Comparison of ENCODE assay signal across 16 cellular contexts in genomic region chr1:7449750-7450149, GRCh38.
A peak's percentile ranks its signal among the peaks of the same experiment; 100 is the strongest.
DNase-seq lines count a peak whose midpoint lies in the region; ATAC-seq and TF ChIP-seq lines count a peak whose summit lies in the region.
"Had no signal": no experiment of that assay in that cellular context is flagged by ENCODE, and none has a peak within 500 bp of the region (broad histone marks: within the 10 kb centered on the region; RNA-seq: fewer than 3 reads in every experiment).

No MANE protein-coding gene starts in this region.

- no peaks in the 10 kb centered on the region for H3K36me3 ChIP-seq in GM23338 (ENCODE audit: insufficient read depth)
- no peaks in the 10 kb centered on the region for H3K36me3 ChIP-seq in WERI-Rb-1
- H3K36me3 ChIP-seq in MM.1S (replicated peaks; ENCODE audit: insufficient read depth, low read length): no peaks in the 10 kb centered on the region
- no peaks in the 10 kb centered on the region for H3K36me3 ChIP-seq in transverse colon

- H3F3A ChIP-seq in GM23338 (replicated peaks; ENCODE audit: low read depth) (no peaks in the 10 kb centered on the region), MM.1S (ENCODE audit: insufficient read depth, low read length) (no peaks in the 10 kb centered on the region)

- H3K27me3 Mint-ChIP-seq in GM23338 (ENCODE audit: insufficient read depth, low read depth, poor library complexity): peaks cover 2% of the 10 kb centered on the region
- H3K27me3 Mint-ChIP-seq in neural crest cell (ENCODE audit: low read depth): no peaks in the 10 kb centered on the region
- H3K27me3 Mint-ChIP-seq: B cell; CD4-positive, alpha-beta T cell; IgD-negative memory B cell had no signal

- H4K20me1 ChIP-seq in GM23338 (replicated peaks; ENCODE audit: insufficient read depth) (no peaks in the 10 kb centered on the region), MM.1S (ENCODE audit: insufficient read depth, low read length) (no peaks in the 10 kb centered on the region)

- peak overlapping the region; percentile 21 for H3K27ac ChIP-seq in AG04450 (ENCODE audit: low read depth, low read length)
- no peak overlapping the region for H3K27ac ChIP-seq in GM23338 (ENCODE audit: low read depth)
- H3K27ac ChIP-seq in WERI-Rb-1: peak overlapping the region; percentile 86
- no peak overlapping the region for H3K27ac ChIP-seq in MM.1S (ENCODE audit: low read length)
- no peak overlapping the region for H3K27ac ChIP-seq in substantia nigra (ENCODE audit: low read depth, low read length, poor library complexity, severe bottlenecking)
- H3K27ac ChIP-seq in transverse colon: no peak overlapping the region

- H3K9me2 ChIP-seq in GM23338 (ENCODE audit: insufficient read depth): no peaks in the 10 kb centered on the region
- no peaks in the 10 kb centered on the region for H3K9me2 ChIP-seq in MM.1S (replicated peaks; ENCODE audit: insufficient read depth, low read length)

- H3K4me1 Mint-ChIP-seq in GM23338: peaks cover 14% of the 10 kb centered on the region
- H3K4me1 Mint-ChIP-seq in neural crest cell: peaks cover 7% of the 10 kb centered on the region
- H3K4me1 Mint-ChIP-seq: B cell, IgD-negative memory B cell had no signal

- H3K27me3 ChIP-seq in AG04450 (ENCODE audit: control insufficient read depth, insufficient read depth, low read length) (no peaks in the 10 kb centered on the region), GM23338 (ENCODE audit: insufficient read depth) (no peaks in the 10 kb centered on the region), WERI-Rb-1 (ENCODE audit: insufficient read depth, low read depth, severe bottlenecking) (no peaks in the 10 kb centered on the region), MM.1S (replicated peaks; ENCODE audit: insufficient read depth, low read length) (peaks cover 88% of the 10 kb centered on the region), transverse colon (no peaks in the 10 kb centered on the region)

- H3K4me3 ChIP-seq in AG04450 (ENCODE audit: low read depth, low read length) (no peak overlapping the region), GM23338 (no peak overlapping the region), WERI-Rb-1 (ENCODE audit: low read depth, low read length) (no peak overlapping the region), MM.1S (ENCODE audit: low read length) (no peak overlapping the region), transverse colon (no peak overlapping the region)

- H2AFZ ChIP-seq in GM23338: no peak overlapping the region
- no peak overlapping the region for H2AFZ ChIP-seq in MM.1S (ENCODE audit: low read length)

- H3K4me3 Mint-ChIP-seq in GM23338: no peak overlapping the region
- no peak overlapping the region for H3K4me3 Mint-ChIP-seq in neural crest cell
- H3K4me3 Mint-ChIP-seq: B cell; CD4-positive, alpha-beta T cell; IgD-negative memory B cell had no signal

- WGBS in transverse colon (ENCODE audit: low coverage in 1 of 2), 2 donors: 91 to 100% methylated on average over 2 to 7 of the region's 7 CpGs

- no peak overlapping the region for H3K9ac ChIP-seq in MM.1S (ENCODE audit: low read length)

- DNase-seq in AG04450 (ENCODE audit: low read depth, low spot score): no peak
- DNase-seq in GM23338 (ENCODE audit: low spot score): peak; percentile 30
- DNase-seq in WERI-Rb-1: no peak
- DNase-seq in neural crest cell (ENCODE audit: low read depth, low spot score): no peak
- DNase-seq in MM.1S: no peak
- DNase-seq in substantia nigra (lab: John Stamatoyannopoulos, UW): no peak
- DNase-seq in transverse colon: no peak
- DNase-seq: 8988T; ACHN; C1 segment of cervical spinal cord; Calu3; CD4-positive, alpha-beta T cell; DMS 273 treated with DMSO at 0.1 percent for 48 hours; H7 had no signal

- in situ Hi-C loops in transverse colon (cut with MboI; ENCODE audit: low pct_ligation_motif_present in 1 of 4, low pct_unique_long_range_greater_than_20kb in 1 of 4, low sequenced_read_pairs in 3 of 4): no loop called here

- H3K4me1 ChIP-seq in GM23338 (ENCODE audit: insufficient read depth) (no peaks in the 10 kb centered on the region), MM.1S (ENCODE audit: low read length) (no peaks in the 10 kb centered on the region), transverse colon (no peaks in the 10 kb centered on the region)

- POLR2A ChIA-PET in AG04450 (lab: Yijun Ruan, JAX): no interaction called here

- H3K4me2 ChIP-seq in GM23338 (no peak overlapping the region), MM.1S (ENCODE audit: low read depth, low read length) (no peak overlapping the region)

- intact Hi-C loops in transverse colon (cut with DNase I; ENCODE audit: low total_unique reads): no loop called here

- no peak for TF ChIP-seq EP300 in transverse colon (IDR thresholded peaks at IDR 0.05; ENCODE audit: low read depth)

- no peak for TF ChIP-seq CTCF in AG04450 (IDR thresholded peaks at IDR 0.05; ENCODE audit: low read depth, low read length)
- TF ChIP-seq CTCF in GM23338 (conservative IDR thresholded peaks at IDR 0.05; ENCODE audit: low read depth in 2 of 2): 0 out of 4 replicates have a peak, but pooled peaks of 1 of the 2 experiments have one; percentile 13
- no peak for TF ChIP-seq CTCF in WERI-Rb-1 (IDR thresholded peaks at IDR 0.05; ENCODE audit: low read depth, low read length)
- no peak for TF ChIP-seq CTCF in neural crest cell (conservative IDR thresholded peaks at IDR 0.05)
- no peak for TF ChIP-seq CTCF in MM.1S (IDR thresholded peaks at IDR 0.05; ENCODE audit: low read length)
- no peak for TF ChIP-seq CTCF in transverse colon (IDR thresholded peaks at IDR 0.05)

- CTCF ChIA-PET in AG04450 (lab: Charles Lee): interaction anchor here (0.7 kb wide), 1 partner anchor 28 kb away, joined by 3 read pairs; no protein-coding TSS in a partner anchor

- H3K27ac Mint-ChIP-seq in GM23338 (no peak overlapping the region), neural crest cell (ENCODE audit: unreplicated experiment) (peak overlapping the region; percentile 53)
- H3K27ac Mint-ChIP-seq: B cell; CD4-positive, alpha-beta T cell; IgD-negative memory B cell had no signal

- no peaks in the 10 kb centered on the region for H3K9me3 Mint-ChIP-seq in GM23338
- H3K9me3 Mint-ChIP-seq in neural crest cell: no peaks in the 10 kb centered on the region
- H3K9me3 Mint-ChIP-seq: CD4-positive, alpha-beta T cell had no signal

- H3K9me3 ChIP-seq in AG04450 (ENCODE audit: control insufficient read depth, insufficient read depth, low read length) (no peaks in the 10 kb centered on the region), WERI-Rb-1 (ENCODE audit: severe bottlenecking) (no peaks in the 10 kb centered on the region), MM.1S (replicated peaks; ENCODE audit: insufficient read depth, low read length) (no peaks in the 10 kb centered on the region), transverse colon (no peaks in the 10 kb centered on the region)

- no peak for TF ChIP-seq POLR2A in transverse colon (IDR thresholded peaks at IDR 0.05)

- H3K79me2 ChIP-seq in GM23338 (replicated peaks; ENCODE audit: insufficient read depth) (no peaks in the 10 kb centered on the region), MM.1S (ENCODE audit: low read length) (no peaks in the 10 kb centered on the region)

- peak; percentile 12; the same call in 2 of the 3 replicates for ATAC-seq in GM23338

- H3K36me3 Mint-ChIP-seq in GM23338 (ENCODE audit: low read depth): no peaks in the 10 kb centered on the region
- no peaks in the 10 kb centered on the region for H3K36me3 Mint-ChIP-seq in neural crest cell (ENCODE audit: low read depth)
- H3K36me3 Mint-ChIP-seq: IgD-negative memory B cell had no signal

TF ChIP-seq in GM23338, 12 proteins besides CTCF, POLR2A, EP300 and RAD21 (continues in another document):
- TF ChIP-seq NANOG (IDR thresholded peaks at IDR 0.05; ENCODE audit: borderline replicate concordance) (no peak), ZNF331 (CRISPR knock-in tag; IDR thresholded peaks at IDR 0.05; ENCODE audit: low read depth) (no peak), STAT1 (IDR thresholded peaks at IDR 0.05; ENCODE audit: unreplicated experiment) (no peak)

Comparison
In these comparisons a context has a peak if more than half of its experiments do, and no peak if none do; other contexts are left out.
1. H3K27ac ChIP-seq: peak in AG04450 (single experiment) and WERI-Rb-1 (single experiment); none in GM23338 (single experiment), MM.1S (single experiment), substantia nigra (single experiment) and transverse colon (0 of 4).